ENCODE assay signal across 28 cellular contexts in genomic region chr6:53845290-53846073, GRCh38.
"Had no signal": no experiment of that assay in that cellular context is flagged by ENCODE, and none has a peak within 500 bp of the region (broad histone marks: within the 10 kb centered on the region; RNA-seq: fewer than 3 reads in every experiment).

No MANE protein-coding gene starts in this region.

- H3K4me3 ChIP-seq: esophagus squamous epithelium, gastroesophageal sphincter, heart right ventricle, hepatocyte had no signal

- H3K27ac ChIP-seq: epithelial cell of prostate, esophagus squamous epithelium, gastroesophageal sphincter, heart right ventricle, hepatocyte had no signal

- H3K9me3 ChIP-seq: esophagus squamous epithelium, gastroesophageal sphincter had no signal

- H3K4me1 Mint-ChIP-seq: activated T-helper 17 cell treated with anti-CD3 and anti-CD28 coated beads, Interleukin-2, amount 50 U/mL, for 72 hours; T-helper 17 cell had no signal

- DNase-seq: activated CD4-positive, alpha-beta T cell treated with anti-CD3 and anti-CD28 coated beads for 4 hours; activated CD4-positive, alpha-beta T cell treated with anti-CD3 and anti-CD28 coated beads, Interleukin-2, amount 50 U/mL, for 1 hour; activated CD4-positive, alpha-beta T cell treated with anti-CD3 and anti-CD28 coated beads, Interleukin-2, amount 50 U/mL, for 48 hours; activated CD4-positive, CD25-positive, alpha-beta regulatory T cell; activated CD4-positive, CD25-positive, alpha-beta regulatory T cell treated with anti-CD3 and anti-CD28 coated beads, Interleukin-2, amount 50 U/mL, for 72 hours; activated CD8-positive, alpha-beta memory T cell treated with anti-CD3 and anti-CD28 coated beads for 24 hours; activated CD8-positive, alpha-beta T cell treated with anti-CD3 and anti-CD28 coated beads for 36 hours; activated effector memory CD4-positive, alpha-beta T cell treated with Interleukin-2 at 50 U/mL for 16 hours; activated gamma-delta T cell treated with Interleukin-2 at 50 U/mL for 16 hours; activated naive CD4-positive, alpha-beta T cell treated with anti-CD3 and anti-CD28 coated beads, Interleukin-2, amount 50 U/mL, for 16 hours; activated naive CD4-positive, alpha-beta T cell treated with Interleukin-2 at 50 U/mL for 16 hours; activated T-cell treated with anti-CD3 and anti-CD28 coated beads, Interleukin-2, amount 50 U/mL, for 4 hours; amniotic stem cell; caudate nucleus; cortex of kidney; dermis blood vessel endothelial cell; effector CD8-positive, alpha-beta T cell; esophagus squamous epithelium; foreskin melanocyte; heart right ventricle; T-helper 17 cell; T1000 had no signal

- H3K36me3 ChIP-seq: heart right ventricle had no signal

- H3K27me3 ChIP-seq: esophagus squamous epithelium, gastroesophageal sphincter, heart right ventricle, hepatocyte had no signal

- H3K27ac Mint-ChIP-seq: activated CD8-positive, alpha-beta T cell treated with anti-CD3 and anti-CD28 coated beads for 36 hours; activated naive CD8-positive, alpha-beta T cell; activated T-helper 17 cell treated with anti-CD3 and anti-CD28 coated beads, Interleukin-2, amount 50 U/mL, for 72 hours; T-helper 17 cell; T-helper 2 cell treated with Interferon-gamma antibody and Interleukin-4, amounts not matched to agents 5 μg/mL and 100 μg/mL, for 36 hours had no signal

- ATAC-seq: activated CD8-positive, alpha-beta T cell treated with anti-CD3 and anti-CD28 coated beads for 36 hours; activated T-cell treated with anti-CD3 and anti-CD28 coated beads, Interleukin-2, amount 50 U/mL, for 4 hours; activated T-helper 17 cell treated with anti-CD3 and anti-CD28 coated beads, Interleukin-2, amount 50 U/mL, for 72 hours; gastroesophageal sphincter; T-helper 17 cell had no signal

- H3K4me1 ChIP-seq: esophagus squamous epithelium, gastroesophageal sphincter had no signal

- H3K4me2 ChIP-seq: hepatocyte had no signal

- H3K27me3 Mint-ChIP-seq: activated CD8-positive, alpha-beta T cell treated with anti-CD3 and anti-CD28 coated beads for 36 hours; activated naive CD8-positive, alpha-beta T cell; activated T-helper 17 cell treated with anti-CD3 and anti-CD28 coated beads, Interleukin-2, amount 50 U/mL, for 72 hours; T-helper 17 cell had no signal

- H2AFZ ChIP-seq: hepatocyte had no signal

- H3K4me3 Mint-ChIP-seq: activated CD8-positive, alpha-beta T cell treated with anti-CD3 and anti-CD28 coated beads for 36 hours; activated naive CD8-positive, alpha-beta T cell; activated T-cell treated with anti-CD3 and anti-CD28 coated beads, Interleukin-2, amount 50 U/mL, for 4 hours; activated T-helper 17 cell treated with anti-CD3 and anti-CD28 coated beads, Interleukin-2, amount 50 U/mL, for 72 hours; T-helper 17 cell; T-helper 2 cell treated with Interferon-gamma antibody and Interleukin-4, amounts not matched to agents 5 μg/mL and 100 μg/mL, for 36 hours had no signal
